In the genomic region with DNA sequence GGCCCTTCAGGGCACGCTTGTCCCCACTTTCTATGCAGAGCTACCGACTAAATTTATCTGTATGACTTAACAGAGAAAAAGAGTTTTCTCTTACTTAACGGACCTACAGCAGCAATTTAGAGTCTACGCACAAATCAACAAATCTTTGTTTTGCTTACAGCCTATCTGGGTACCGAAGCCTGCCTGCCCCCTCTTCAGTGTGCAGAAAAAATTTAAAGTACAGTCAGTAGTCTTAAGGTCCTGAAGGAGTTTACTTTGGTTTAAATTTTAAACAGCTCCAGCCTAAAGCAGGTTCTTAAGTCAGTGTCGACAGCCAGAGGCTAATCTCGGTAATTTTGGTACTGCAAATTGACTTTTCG, we compare ENCODE assay signal across 8 cellular contexts. TPM values are rescaled to one million over a fixed set of nuclear protein-coding genes. Genes with fewer than 3 reads are reported as not detected.
A peak's percentile ranks its signal among the peaks of the same experiment; 100 is the strongest.
DNase-seq lines count a peak whose midpoint lies in the region; ATAC-seq and TF ChIP-seq lines count a peak whose summit lies in the region.

No MANE protein-coding gene starts in this region.

- H2AFZ ChIP-seq in OCI-LY3 (ENCODE audit: low read depth, low read length) (peak overlapping the region; percentile 37; the same call in 1 of the 2 replicates), neuron (ENCODE audit: low read depth, low read length) (peak overlapping the region; percentile 49)

- peaks cover 55% of the 10 kb centered on the region for H3K79me2 ChIP-seq in OCI-LY3 (ENCODE audit: low read length)

- H3K4me1 ChIP-seq in CD4-positive, alpha-beta memory T cell (ENCODE audit: insufficient read depth, low read length) = peaks cover 53% of the 10 kb centered on the region
- H3K4me1 ChIP-seq in OCI-LY3 (ENCODE audit: low read length) (peaks cover 19% of the 10 kb centered on the region), endocrine pancreas (ENCODE audit: control insufficient read depth, insufficient read depth, low read length) (peaks cover 11% of the 10 kb centered on the region), neuron (ENCODE audit: insufficient read depth, low read length) (peaks cover 11% of the 10 kb centered on the region)

- no peaks in the 10 kb centered on the region for H3K9me3 ChIP-seq in CD4-positive, alpha-beta memory T cell (ENCODE audit: control insufficient read depth in 1 of 2, low read length in 2 of 2)
- H3K9me3 ChIP-seq in OCI-LY3 (ENCODE audit: insufficient read depth, low read length) (no peaks in the 10 kb centered on the region), endocrine pancreas (ENCODE audit: control insufficient read depth, low read length) (no peaks in the 10 kb centered on the region), neuron (ENCODE audit: low read length) (no peaks in the 10 kb centered on the region)

- intact Hi-C loops in CD4-positive, alpha-beta memory T cell (cut with micrococcal nuclease) = loop anchor here (1.0 to 5.0 kb wide), 4 partner anchors 12 to 713 kb away; partner anchors contain the start of genes EXOSC7 and ZDHHC3

- ATAC-seq in GM19351 (IDR thresholded peaks at IDR 0.05; ENCODE audit: unreplicated experiment) (no peak), GM21737 (IDR thresholded peaks at IDR 0.05; ENCODE audit: unreplicated experiment) (no peak), GM21786 (IDR thresholded peaks at IDR 0.05; ENCODE audit: unreplicated experiment) (no peak)

- H3K4me1 Mint-ChIP-seq in CD4-positive, alpha-beta memory T cell = peaks cover 43 to 69% (median 59%) of the 10 kb centered on the region in 4 donors

- H3K9ac ChIP-seq in OCI-LY3 (ENCODE audit: low read length) (peak overlapping the region; percentile 86), endocrine pancreas (ENCODE audit: control insufficient read depth, insufficient read depth, low read length) (peak overlapping the region; percentile 85)

- no peaks in the 10 kb centered on the region for H3K27me3 ChIP-seq in CD4-positive, alpha-beta memory T cell (ENCODE audit: insufficient read depth, low read length)
- H3K27me3 ChIP-seq in OCI-LY3 (ENCODE audit: low read depth, low read length) (no peaks in the 10 kb centered on the region), endocrine pancreas (ENCODE audit: control insufficient read depth, insufficient read depth, low read length) (no peaks in the 10 kb centered on the region), neuron (ENCODE audit: insufficient read depth, low read length) (no peaks in the 10 kb centered on the region)

- POLR2A ChIA-PET in CD4-positive, alpha-beta memory T cell (lab: Charles Lee; ENCODE audit: partially characterized antibody) = interaction anchor here (0.8 to 4.9 kb wide), 16 partner anchors 8 to 849 kb away, joined by 3 to 38 read pairs (median 4); partner anchors contain the start of genes CXCR6 and LIMD1

- H3K36me3 ChIP-seq in CD4-positive, alpha-beta memory T cell (ENCODE audit: insufficient read depth, low read length) = no peaks in the 10 kb centered on the region
- H3K36me3 ChIP-seq in OCI-LY3 (replicated peaks; ENCODE audit: low read depth, low read length) = peaks cover 10% of the 10 kb centered on the region
- H3K36me3 ChIP-seq in endocrine pancreas (ENCODE audit: control insufficient read depth, insufficient read depth, low read length) = no peaks in the 10 kb centered on the region
- H3K36me3 ChIP-seq in neuron (ENCODE audit: insufficient read depth, low read length) = peaks cover 10% of the 10 kb centered on the region

- DNase-seq in CD4-positive, alpha-beta memory T cell = peak in 1 of 5 donors; percentile 26
- no peak for DNase-seq in mucosa of gallbladder (ENCODE audit: low spot score)

- H3K4me3 Mint-ChIP-seq in CD4-positive, alpha-beta memory T cell = peak overlapping the region; percentile 86 to 99 (median 93)

- peak overlapping the region; percentile 90 for H3K4me2 ChIP-seq in OCI-LY3 (ENCODE audit: low read length)

- H4K20me1 ChIP-seq in OCI-LY3 (ENCODE audit: insufficient read depth, low read length) = peaks cover 34% of the 10 kb centered on the region

- peak overlapping the region; percentile 25 to 97 for H3K4me3 ChIP-seq in CD4-positive, alpha-beta memory T cell (ENCODE audit: low read length in 2 of 2)
- peak overlapping the region; percentile 83 for H3K4me3 ChIP-seq in OCI-LY3 (ENCODE audit: low read length)
- H3K4me3 ChIP-seq in endocrine pancreas (ENCODE audit: control insufficient read depth, insufficient read depth, low read length) = peak overlapping the region; percentile 89
- peak overlapping the region; percentile 75 for H3K4me3 ChIP-seq in neuron (ENCODE audit: low read length)

- H3K36me3 Mint-ChIP-seq in CD4-positive, alpha-beta memory T cell = peaks cover 15 to 52% of the 10 kb centered on the region in 2 donors

- peaks cover 0 to 11% (median 4%) of the 10 kb centered on the region in 8 donors for H3K9me3 Mint-ChIP-seq in CD4-positive, alpha-beta memory T cell

- peak overlapping the region; percentile 94 for H3K27ac ChIP-seq in CD4-positive, alpha-beta memory T cell (ENCODE audit: low read depth, low read length)
- peak overlapping the region; percentile 61 for H3K27ac ChIP-seq in OCI-LY3 (ENCODE audit: low read length)

- CTCF ChIA-PET in CD4-positive, alpha-beta memory T cell (lab: Charles Lee; ENCODE audit: partially characterized antibody) = interaction anchor here (0.9 to 5.0 kb wide), 8 partner anchors 13 to 649 kb away, joined by 3 to 53 read pairs (median 4); no protein-coding TSS in a partner anchor

- TF ChIP-seq CTCF in OCI-LY3 (IDR thresholded peaks at IDR 0.05; ENCODE audit: low read depth, low read length) = no peak

- peaks cover 2 to 5% of the 10 kb centered on the region in 2 donors for H3K27me3 Mint-ChIP-seq in CD4-positive, alpha-beta memory T cell

- H3K27ac Mint-ChIP-seq in CD4-positive, alpha-beta memory T cell = peak overlapping the region; percentile 91 to 100 (median 99)

RNA-seq across cellular contexts. Expression of gene SACM1L, which starts 0.6 kb away (rescaled TPM):
- total RNA-seq in CD4-positive, alpha-beta memory T cell = 100 to 1,000 TPM in 1 of 2 experiments, 10 to 100 TPM in 1; 95.7 to 104 TPM
- polyA plus RNA-seq in CD4-positive, alpha-beta memory T cell = 10 to 100 TPM; 27.6 to 39.1 TPM
- total RNA-seq in mucosa of gallbladder = 51.8 TPM
